1 cellular context compared by ENCODE assay signal in the genomic region with DNA sequence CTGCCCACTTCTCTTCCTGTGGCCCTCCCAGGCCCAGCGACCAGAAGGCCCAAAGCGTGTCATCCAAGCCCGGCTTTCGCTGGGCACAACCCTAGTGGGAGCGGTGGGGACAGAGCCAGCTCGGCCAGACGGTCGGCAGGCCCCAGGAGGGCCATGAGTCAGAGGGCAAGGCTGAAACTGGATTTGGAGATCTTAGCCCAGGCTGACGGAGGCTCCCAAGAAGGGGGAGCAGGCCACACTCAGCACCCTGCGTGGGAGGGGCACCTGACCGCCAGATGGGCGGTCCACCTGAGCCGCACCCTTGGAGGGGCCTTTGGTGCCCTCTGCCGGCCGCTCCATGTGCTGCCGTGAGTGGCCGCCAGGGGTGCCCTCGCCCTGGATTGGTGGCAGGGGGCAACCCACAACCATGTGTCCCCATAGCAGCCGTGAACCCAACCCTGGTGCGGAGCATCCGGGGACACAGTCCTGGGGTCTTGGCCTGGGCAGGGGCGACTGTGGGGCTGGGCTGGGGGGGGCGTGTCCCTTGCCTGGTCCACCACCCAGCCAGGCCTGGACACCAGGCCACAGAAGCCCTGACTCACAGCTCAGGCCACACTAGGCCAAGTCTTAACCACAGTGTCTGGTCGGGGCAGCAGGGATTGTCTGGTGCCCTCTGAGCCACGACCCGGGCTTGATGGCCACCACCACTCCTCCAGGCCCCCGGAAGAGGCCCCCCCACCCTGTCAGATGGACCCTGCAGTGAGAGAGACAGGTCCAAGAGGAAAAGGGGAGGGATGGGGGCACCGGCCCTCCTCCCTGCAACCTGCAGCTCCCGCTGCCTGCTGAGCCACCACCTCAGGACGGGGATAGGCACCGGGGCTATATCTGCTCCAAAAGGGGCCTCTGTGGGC.
TF ChIP-seq lines count a peak whose summit lies in the region.

No MANE protein-coding gene starts in this region.

TF ChIP-seq in HepG2, 621 proteins besides CTCF, POLR2A, EP300 and RAD21 (continued from another document and continues in another):
- TF ChIP-seq PRMT3 (CRISPR knock-in tag; IDR thresholded peaks at IDR 0.05; ENCODE audit: borderline replicate concordance, low read depth) (no peak), ZC3H4 (CRISPR knock-in tag; IDR thresholded peaks at IDR 0.05; ENCODE audit: borderline replicate concordance) (peak; percentile 55; the same call in 1 of the 2 replicates), ETV6 (CRISPR knock-in tag; conservative IDR thresholded peaks at IDR 0.05) (no peak), ZNF432 (CRISPR knock-in tag; IDR thresholded peaks at IDR 0.05; ENCODE audit: borderline replicate concordance) (no peak), ZFP82 (CRISPR knock-in tag; IDR thresholded peaks at IDR 0.05; ENCODE audit: borderline replicate concordance) (no peak), ZBTB3 (CRISPR knock-in tag; IDR thresholded peaks at IDR 0.05; ENCODE audit: borderline replicate concordance, low read depth) (no peak), ZNF704 (CRISPR knock-in tag; IDR thresholded peaks at IDR 0.05; ENCODE audit: borderline replicate concordance) (no peak), ZFX (CRISPR knock-in tag; IDR thresholded peaks at IDR 0.05; ENCODE audit: low read depth) (peak; percentile 84), ZNF781 (CRISPR knock-in tag; IDR thresholded peaks at IDR 0.05; ENCODE audit: borderline replicate concordance, not compliant biosample characterization) (no peak), ZNF207 (IDR thresholded peaks at IDR 0.05; ENCODE audit: borderline replicate concordance) (no peak), RBM22 (optimal IDR thresholded peaks at IDR 0.05; ENCODE audit: low read length) (peak; percentile 29), ZNF614 (CRISPR knock-in tag; IDR thresholded peaks at IDR 0.05; ENCODE audit: borderline replicate concordance) (peak; percentile 36; the same call in 1 of the 2 replicates), ARNT2 (CRISPR knock-in tag; IDR thresholded peaks at IDR 0.05; ENCODE audit: low read depth) (no peak), GLI4 (CRISPR knock-in tag; IDR thresholded peaks at IDR 0.05; ENCODE audit: borderline replicate concordance) (no peak), FOXM1 (CRISPR knock-in tag; IDR thresholded peaks at IDR 0.05) (no peak), IRF9 (CRISPR knock-in tag; IDR thresholded peaks at IDR 0.05; ENCODE audit: borderline replicate concordance) (no peak), ATF2 (CRISPR knock-in tag; IDR thresholded peaks at IDR 0.05) (0 out of 2 replicates have a peak, but pooled peaks have one; percentile 32), GATAD2A (CRISPR knock-in tag; IDR thresholded peaks at IDR 0.05) (no peak), IKZF1 (IDR thresholded peaks at IDR 0.05) (no peak), FOXK2 (IDR thresholded peaks at IDR 0.05) (no peak), DDIT3 (CRISPR knock-in tag; IDR thresholded peaks at IDR 0.05) (no peak), ZNF572 (CRISPR knock-in tag; IDR thresholded peaks at IDR 0.05) (0 out of 2 replicates have a peak, but pooled peaks have one; percentile 79), ZNF720 (CRISPR knock-in tag; IDR thresholded peaks at IDR 0.05) (no peak), ZNF350 (CRISPR knock-in tag; IDR thresholded peaks at IDR 0.05; ENCODE audit: borderline replicate concordance, low read depth) (peak; percentile 74; the same call in 1 of the 2 replicates), ZNF879 (CRISPR knock-in tag; IDR thresholded peaks at IDR 0.05) (no peak), AGO2 (optimal IDR thresholded peaks at IDR 0.05; ENCODE audit: low read depth, low read length) (peak; percentile 95), PHF20 (CRISPR knock-in tag; IDR thresholded peaks at IDR 0.05) (no peak), TAF1 (CRISPR knock-in tag; IDR thresholded peaks at IDR 0.05) (peak; percentile 50), ZNF607 (CRISPR knock-in tag; IDR thresholded peaks at IDR 0.05; ENCODE audit: borderline replicate concordance) (no peak), STAG1 (CRISPR knock-in tag; IDR thresholded peaks at IDR 0.05) (peak; percentile 85), ZNF839 (CRISPR knock-in tag; IDR thresholded peaks at IDR 0.05; ENCODE audit: borderline replicate concordance) (no peak), PAX8 (CRISPR knock-in tag; IDR thresholded peaks at IDR 0.05; ENCODE audit: borderline replicate concordance) (no peak; the same call in 1 of the 2 replicates), RXRA (CRISPR knock-in tag; IDR thresholded peaks at IDR 0.05) (peak; percentile 94), ZNF383 (CRISPR knock-in tag; IDR thresholded peaks at IDR 0.05; ENCODE audit: borderline replicate concordance) (no peak), ZNF713 (CRISPR knock-in tag; IDR thresholded peaks at IDR 0.05) (peak; percentile 80; the same call in 1 of the 2 replicates), CHCHD3 (CRISPR knock-in tag; IDR thresholded peaks at IDR 0.05) (no peak), CREB1 (IDR thresholded peaks at IDR 0.05) (no peak), CREB1 (CRISPR knock-in tag; IDR thresholded peaks at IDR 0.05) (no peak), THAP11 (CRISPR knock-in tag; IDR thresholded peaks at IDR 0.05) (peak; percentile 61; the same call in 1 of the 2 replicates), NFE2L1 (CRISPR knock-in tag; IDR thresholded peaks at IDR 0.05; ENCODE audit: borderline replicate concordance) (no peak), NKX3-1 (CRISPR knock-in tag; IDR thresholded peaks at IDR 0.05) (no peak), NPAS2 (CRISPR knock-in tag; IDR thresholded peaks at IDR 0.05; ENCODE audit: borderline replicate concordance) (no peak), ZNF101 (CRISPR knock-in tag; IDR thresholded peaks at IDR 0.05; ENCODE audit: borderline replicate concordance, low read depth) (no peak), CHD4 (IDR thresholded peaks at IDR 0.05; ENCODE audit: borderline replicate concordance, low read length) (no peak), DPF2 (CRISPR knock-in tag; IDR thresholded peaks at IDR 0.05; ENCODE audit: borderline replicate concordance, low read depth) (no peak; the same call in 1 of the 2 replicates)
- TF ChIP-seq, protein P1, sequence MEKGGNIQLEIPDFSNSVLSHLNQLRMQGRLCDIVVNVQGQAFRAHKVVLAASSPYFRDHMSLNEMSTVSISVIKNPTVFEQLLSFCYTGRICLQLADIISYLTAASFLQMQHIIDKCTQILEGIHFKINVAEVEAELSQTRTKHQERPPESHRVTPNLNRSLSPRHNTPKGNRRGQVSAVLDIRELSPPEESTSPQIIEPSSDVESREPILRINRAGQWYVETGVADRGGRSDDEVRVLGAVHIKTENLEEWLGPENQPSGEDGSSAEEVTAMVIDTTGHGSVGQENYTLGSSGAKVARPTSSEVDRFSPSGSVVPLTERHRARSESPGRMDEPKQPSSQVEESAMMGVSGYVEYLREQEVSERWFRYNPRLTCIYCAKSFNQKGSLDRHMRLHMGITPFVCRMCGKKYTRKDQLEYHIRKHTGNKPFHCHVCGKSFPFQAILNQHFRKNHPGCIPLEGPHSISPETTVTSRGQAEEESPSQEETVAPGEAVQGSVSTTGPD (CRISPR knock-in tag; IDR thresholded peaks at IDR 0.05), result no peak; the same call in 1 of the 2 replicates
- TF ChIP-seq, protein P2, sequence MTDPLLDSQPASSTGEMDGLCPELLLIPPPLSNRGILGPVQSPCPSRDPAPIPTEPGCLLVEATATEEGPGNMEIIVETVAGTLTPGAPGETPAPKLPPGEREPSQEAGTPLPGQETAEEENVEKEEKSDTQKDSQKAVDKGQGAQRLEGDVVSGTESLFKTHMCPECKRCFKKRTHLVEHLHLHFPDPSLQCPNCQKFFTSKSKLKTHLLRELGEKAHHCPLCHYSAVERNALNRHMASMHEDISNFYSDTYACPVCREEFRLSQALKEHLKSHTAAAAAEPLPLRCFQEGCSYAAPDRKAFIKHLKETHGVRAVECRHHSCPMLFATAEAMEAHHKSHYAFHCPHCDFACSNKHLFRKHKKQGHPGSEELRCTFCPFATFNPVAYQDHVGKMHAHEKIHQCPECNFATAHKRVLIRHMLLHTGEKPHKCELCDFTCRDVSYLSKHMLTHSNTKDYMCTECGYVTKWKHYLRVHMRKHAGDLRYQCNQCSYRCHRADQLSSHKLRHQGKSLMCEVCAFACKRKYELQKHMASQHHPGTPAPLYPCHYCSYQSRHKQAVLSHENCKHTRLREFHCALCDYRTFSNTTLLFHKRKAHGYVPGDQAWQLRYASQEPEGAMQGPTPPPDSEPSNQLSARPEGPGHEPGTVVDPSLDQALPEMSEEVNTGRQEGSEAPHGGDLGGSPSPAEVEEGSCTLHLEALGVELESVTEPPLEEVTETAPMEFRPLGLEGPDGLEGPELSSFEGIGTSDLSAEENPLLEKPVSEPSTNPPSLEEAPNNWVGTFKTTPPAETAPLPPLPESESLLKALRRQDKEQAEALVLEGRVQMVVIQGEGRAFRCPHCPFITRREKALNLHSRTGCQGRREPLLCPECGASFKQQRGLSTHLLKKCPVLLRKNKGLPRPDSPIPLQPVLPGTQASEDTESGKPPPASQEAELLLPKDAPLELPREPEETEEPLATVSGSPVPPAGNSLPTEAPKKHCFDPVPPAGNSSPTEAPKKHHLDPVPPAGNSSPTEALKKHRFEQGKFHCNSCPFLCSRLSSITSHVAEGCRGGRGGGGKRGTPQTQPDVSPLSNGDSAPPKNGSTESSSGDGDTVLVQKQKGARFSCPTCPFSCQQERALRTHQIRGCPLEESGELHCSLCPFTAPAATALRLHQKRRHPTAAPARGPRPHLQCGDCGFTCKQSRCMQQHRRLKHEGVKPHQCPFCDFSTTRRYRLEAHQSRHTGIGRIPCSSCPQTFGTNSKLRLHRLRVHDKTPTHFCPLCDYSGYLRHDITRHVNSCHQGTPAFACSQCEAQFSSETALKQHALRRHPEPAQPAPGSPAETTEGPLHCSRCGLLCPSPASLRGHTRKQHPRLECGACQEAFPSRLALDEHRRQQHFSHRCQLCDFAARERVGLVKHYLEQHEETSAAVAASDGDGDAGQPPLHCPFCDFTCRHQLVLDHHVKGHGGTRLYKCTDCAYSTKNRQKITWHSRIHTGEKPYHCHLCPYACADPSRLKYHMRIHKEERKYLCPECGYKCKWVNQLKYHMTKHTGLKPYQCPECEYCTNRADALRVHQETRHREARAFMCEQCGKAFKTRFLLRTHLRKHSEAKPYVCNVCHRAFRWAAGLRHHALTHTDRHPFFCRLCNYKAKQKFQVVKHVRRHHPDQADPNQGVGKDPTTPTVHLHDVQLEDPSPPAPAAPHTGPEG (CRISPR knock-in tag; IDR thresholded peaks at IDR 0.05), result no peak; the same call in 1 of the 2 replicates
- TF ChIP-seq, protein P3, sequence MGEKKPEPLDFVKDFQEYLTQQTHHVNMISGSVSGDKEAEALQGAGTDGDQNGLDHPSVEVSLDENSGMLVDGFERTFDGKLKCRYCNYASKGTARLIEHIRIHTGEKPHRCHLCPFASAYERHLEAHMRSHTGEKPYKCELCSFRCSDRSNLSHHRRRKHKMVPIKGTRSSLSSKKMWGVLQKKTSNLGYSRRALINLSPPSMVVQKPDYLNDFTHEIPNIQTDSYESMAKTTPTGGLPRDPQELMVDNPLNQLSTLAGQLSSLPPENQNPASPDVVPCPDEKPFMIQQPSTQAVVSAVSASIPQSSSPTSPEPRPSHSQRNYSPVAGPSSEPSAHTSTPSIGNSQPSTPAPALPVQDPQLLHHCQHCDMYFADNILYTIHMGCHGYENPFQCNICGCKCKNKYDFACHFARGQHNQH (CRISPR knock-in tag; IDR thresholded peaks at IDR 0.05), result peak; percentile 78
- TF ChIP-seq, protein P4, sequence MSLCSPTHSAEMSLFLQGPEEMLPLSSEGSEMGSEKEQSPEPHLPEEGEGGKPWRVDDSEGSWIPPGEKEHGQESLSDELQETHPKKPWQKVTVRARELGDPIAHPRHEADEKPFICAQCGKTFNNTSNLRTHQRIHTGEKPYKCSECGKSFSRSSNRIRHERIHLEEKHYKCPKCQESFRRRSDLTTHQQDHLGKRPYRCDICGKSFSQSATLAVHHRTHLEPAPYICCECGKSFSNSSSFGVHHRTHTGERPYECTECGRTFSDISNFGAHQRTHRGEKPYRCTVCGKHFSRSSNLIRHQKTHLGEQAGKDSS (CRISPR knock-in tag; IDR thresholded peaks at IDR 0.05; ENCODE audit: borderline replicate concordance, low read depth), result peak; percentile 70; the same call in 1 of the 2 replicates
- TF ChIP-seq, protein P5, sequence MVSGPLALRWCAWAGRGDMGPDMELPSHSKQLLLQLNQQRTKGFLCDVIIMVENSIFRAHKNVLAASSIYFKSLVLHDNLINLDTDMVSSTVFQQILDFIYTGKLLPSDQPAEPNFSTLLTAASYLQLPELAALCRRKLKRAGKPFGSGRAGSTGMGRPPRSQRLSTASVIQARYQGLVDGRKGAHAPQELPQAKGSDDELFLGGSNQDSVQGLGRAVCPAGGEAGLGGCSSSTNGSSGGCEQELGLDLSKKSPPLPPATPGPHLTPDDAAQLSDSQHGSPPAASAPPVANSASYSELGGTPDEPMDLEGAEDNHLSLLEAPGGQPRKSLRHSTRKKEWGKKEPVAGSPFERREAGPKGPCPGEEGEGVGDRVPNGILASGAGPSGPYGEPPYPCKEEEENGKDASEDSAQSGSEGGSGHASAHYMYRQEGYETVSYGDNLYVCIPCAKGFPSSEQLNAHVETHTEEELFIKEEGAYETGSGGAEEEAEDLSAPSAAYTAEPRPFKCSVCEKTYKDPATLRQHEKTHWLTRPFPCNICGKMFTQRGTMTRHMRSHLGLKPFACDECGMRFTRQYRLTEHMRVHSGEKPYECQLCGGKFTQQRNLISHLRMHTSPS (CRISPR knock-in tag; IDR thresholded peaks at IDR 0.05; ENCODE audit: low read depth), result peak; percentile 93; the same call in 1 of the 2 replicates
